ENCODE assay signal across 9 cellular contexts in the genomic region with DNA sequence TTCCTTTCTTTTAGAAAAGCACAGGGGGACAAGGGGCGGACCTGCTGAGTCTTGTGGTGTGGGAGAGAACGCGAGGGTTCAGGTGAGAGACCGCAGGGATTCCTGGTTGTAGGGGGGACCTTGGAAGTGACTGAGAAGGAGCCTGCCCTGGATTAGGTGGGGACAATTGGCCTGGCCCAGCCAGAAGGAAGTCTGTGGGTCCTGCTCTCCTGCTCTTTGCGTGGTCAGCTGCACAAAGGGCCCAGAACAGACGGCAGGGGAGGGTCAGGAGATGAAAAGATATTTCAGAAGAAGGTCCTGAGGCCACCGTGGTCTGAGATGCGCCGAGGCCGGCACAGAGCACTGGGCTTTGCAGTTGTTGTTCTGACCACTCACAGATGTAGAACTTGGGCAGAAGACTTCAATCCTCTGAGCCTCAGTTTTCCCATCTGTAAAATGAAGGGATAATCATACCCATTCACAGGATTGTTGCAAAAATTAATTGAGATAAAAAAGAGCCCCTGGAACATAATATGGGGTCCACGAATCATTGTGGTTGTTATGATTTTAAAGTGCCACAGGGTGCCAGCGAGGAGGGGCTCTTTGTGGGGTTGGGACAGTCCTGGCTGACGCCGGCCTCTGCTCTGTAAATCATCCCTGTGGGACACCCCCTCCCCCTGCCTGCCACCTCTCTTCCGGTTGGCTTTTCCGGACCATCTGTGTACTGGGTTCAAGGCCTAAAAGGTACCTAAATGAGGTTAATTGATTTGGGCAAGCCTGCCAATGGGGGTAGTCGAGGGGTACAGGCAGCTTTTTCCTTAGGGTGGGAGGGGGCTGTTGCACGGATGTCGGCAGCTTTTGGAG. TPM values are rescaled to one million over a fixed set of nuclear protein-coding genes. Genes with fewer than 3 reads are reported as not detected.
DNase-seq lines count a peak whose midpoint lies in the region; ATAC-seq and TF ChIP-seq lines count a peak whose summit lies in the region.
"Had no signal": no experiment of that assay in that cellular context is flagged by ENCODE, and none has a peak within 500 bp of the region (broad histone marks: within the 10 kb centered on the region; RNA-seq: fewer than 3 reads in every experiment).

No MANE protein-coding gene starts in this region.

- no peak for DNase-seq in MG63
- DNase-seq in coronary artery (ENCODE audit: low spot score), result no peak
- DNase-seq in nephron progenitor cell, result no peak
- no peak for DNase-seq in NCI-H1417 (lab: John Stamatoyannopoulos, UW)
- DNase-seq: stimulated activated CD4-positive, alpha-beta T cell treated with anti-CD3 and anti-CD28 coated beads, Interleukin-4, amount 100 ng/mL, for 1 hour had no signal

- H3K4me3 Mint-ChIP-seq in nephron progenitor cell, result peak overlapping the region; percentile 90

- H3K27ac Mint-ChIP-seq in nephron progenitor cell, result peak overlapping the region; percentile 85

- no peaks in the 10 kb centered on the region for H3K9me3 Mint-ChIP-seq in nephron progenitor cell

- H3K36me3 ChIP-seq in MG63, result peaks cover 52% of the 10 kb centered on the region

- H3K36me3 Mint-ChIP-seq in nephron progenitor cell (ENCODE audit: low read depth), result no peaks in the 10 kb centered on the region

- H3K9me3 ChIP-seq in MG63, result no peaks in the 10 kb centered on the region

- TF ChIP-seq CTCF in C4-2B (conservative IDR thresholded peaks at IDR 0.05) (no peak), coronary artery (IDR thresholded peaks at IDR 0.05) (no peak), nephron progenitor cell (IDR thresholded peaks at IDR 0.05) (no peak)

- H3K27me3 ChIP-seq in MG63, result no peaks in the 10 kb centered on the region

- ATAC-seq in GM19463 (IDR thresholded peaks at IDR 0.05; ENCODE audit: unreplicated experiment), result no peak
- no peak for ATAC-seq in GM21619 (IDR thresholded peaks at IDR 0.05; ENCODE audit: unreplicated experiment)
- ATAC-seq in HG02884 (IDR thresholded peaks at IDR 0.05; ENCODE audit: unreplicated experiment), result no peak

- H3K27ac ChIP-seq in C4-2B, result peak overlapping the region; percentile 92
- no peak overlapping the region for H3K27ac ChIP-seq in coronary artery

- H3K4me3 ChIP-seq in MG63 (peak overlapping the region; percentile 92), coronary artery (peak overlapping the region; percentile 83)

- peaks cover 86% of the 10 kb centered on the region for H3K4me1 Mint-ChIP-seq in nephron progenitor cell

- H3K27me3 Mint-ChIP-seq in nephron progenitor cell (ENCODE audit: low read depth, poor library complexity), result peaks cover 2% of the 10 kb centered on the region

RNA-seq across cellular contexts. Expression of a gene that starts 1.8 kb away (rescaled TPM):
- 139 and 207 TPM in 2 replicates for total RNA-seq in MG63 (2014; rRNA removed; shearing (Covaris generic); ENCODE audit: low replicate concordance)
